ENCODE assay signal across 8 cellular contexts in the genomic region with DNA sequence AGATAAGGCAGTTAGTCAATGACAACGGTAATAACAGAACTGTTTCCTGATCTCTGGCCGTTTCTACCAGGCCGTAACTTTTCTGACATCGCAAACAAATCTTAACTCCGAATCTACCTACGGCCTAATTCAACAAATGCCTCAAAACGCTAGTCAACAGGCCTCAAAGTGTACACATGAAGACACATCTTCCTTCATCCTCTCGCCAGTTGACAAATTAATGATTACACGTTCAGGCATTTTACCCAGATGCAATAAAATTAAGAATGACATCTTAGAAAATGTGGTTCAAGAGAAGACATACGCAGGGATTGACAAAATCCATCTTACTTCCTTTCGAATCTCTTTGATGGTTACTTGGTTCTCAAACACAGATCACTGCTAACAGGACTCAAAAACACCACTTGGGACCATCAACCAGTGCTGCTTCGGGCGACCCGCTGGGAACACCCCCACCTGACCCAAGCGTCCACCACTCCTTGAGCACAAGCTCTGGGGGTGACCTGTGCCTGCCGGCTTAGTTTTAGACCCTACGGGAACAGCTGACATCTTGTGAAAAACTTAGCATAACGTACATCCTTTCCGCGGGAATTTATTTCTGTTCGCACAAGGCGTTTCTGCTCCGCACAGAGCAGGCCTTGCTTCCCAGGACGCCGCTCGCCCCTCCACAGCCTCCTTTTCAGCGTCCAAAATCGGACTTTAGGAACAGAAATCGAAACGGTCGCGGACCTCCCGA. TPM values are rescaled to one million over a fixed set of nuclear protein-coding genes. Genes with fewer than 3 reads are reported as not detected.
DNase-seq lines count a peak whose midpoint lies in the region; ATAC-seq and TF ChIP-seq lines count a peak whose summit lies in the region.

No MANE protein-coding gene starts in this region.

- H3K4me1 Mint-ChIP-seq in MCF 10A (ENCODE audit: insufficient read depth, unreplicated experiment), result peaks cover 14% of the 10 kb centered on the region

- no TSS peak for BruUV-seq in MCF 10A (replicated peaks; lab: Mats Ljungman, UMichigan)

- CTCF ChIA-PET in MCF 10A (lab: Yijun Ruan, JAX), result interaction anchor here (0.8 kb wide), 1 partner anchor 11 kb away, joined by 3 read pairs; no protein-coding TSS in a partner anchor

- H3K27ac Mint-ChIP-seq in MCF 10A (ENCODE audit: low read depth, unreplicated experiment), result peak overlapping the region; percentile 57

- TF ChIP-seq CTCF in MCF 10A (IDR thresholded peaks at IDR 0.05; ENCODE audit: unreplicated experiment), result no peak

- intact Hi-C loops in MCF 10A (cut with micrococcal nuclease), result loop anchor here (1.0 to 5.0 kb wide), 2 partner anchors 110 to 147 kb away; a partner anchor contains a TSS

- H3K4me3 Mint-ChIP-seq in MCF 10A (ENCODE audit: unreplicated experiment), result peak overlapping the region; percentile 83

- H3K36me3 ChIP-seq in skeletal muscle satellite cell (ENCODE audit: insufficient read depth, low read length), result no peaks in the 10 kb centered on the region

- no peaks in the 10 kb centered on the region for H3K4me1 ChIP-seq in skeletal muscle satellite cell (ENCODE audit: control insufficient read depth, insufficient read depth, low read length)

- no peaks in the 10 kb centered on the region for H3K9me3 ChIP-seq in skeletal muscle satellite cell (replicated peaks; ENCODE audit: low read length)

- H3K27me3 ChIP-seq in skeletal muscle satellite cell (ENCODE audit: control insufficient read depth, insufficient read depth, low read length), result peaks cover 7% of the 10 kb centered on the region

- no peaks in the 10 kb centered on the region for H3K9me3 Mint-ChIP-seq in MCF 10A (ENCODE audit: unreplicated experiment)

- H3K9ac ChIP-seq in skeletal muscle satellite cell (ENCODE audit: low read depth, low read length), result peak overlapping the region; percentile 82

- POLR2A ChIA-PET in MCF 10A (lab: Yijun Ruan, JAX), result interaction anchor here (0.6 to 4.6 kb wide), 11 partner anchors 9 to 374 kb away, joined by 3 to 25 read pairs (median 3); no protein-coding TSS in a partner anchor

- ATAC-seq in HG03066 (IDR thresholded peaks at IDR 0.05; ENCODE audit: low read depth, unreplicated experiment), result peak; percentile 5

- peak overlapping the region; percentile 88 for H3K4me2 ChIP-seq in skeletal muscle satellite cell (ENCODE audit: low read length)

- H3K36me3 Mint-ChIP-seq in MCF 10A (ENCODE audit: insufficient read depth, unreplicated experiment), result peaks cover 4% of the 10 kb centered on the region

- no peaks in the 10 kb centered on the region for H3K27me3 Mint-ChIP-seq in MCF 10A (ENCODE audit: insufficient read depth, unreplicated experiment)

- peak overlapping the region; percentile 83 for H3K4me3 ChIP-seq in skeletal muscle satellite cell (ENCODE audit: low read length)

- DNase-seq in NCI-H2196 (lab: John Stamatoyannopoulos, UW; ENCODE audit: unreplicated experiment) (peak; percentile 12), NCI-H2196 treated with DMSO at 0.1 percent for 48 hours (lab: John Stamatoyannopoulos, UW; ENCODE audit: unreplicated experiment) (no peak), T follicular helper cell (ENCODE audit: low read depth) (peak; percentile 7), MCF 10A (ENCODE audit: unreplicated experiment) (peak; percentile 24), iPS-NIHi7 (ENCODE audit: extremely low spot score) (peak; percentile 31), middle frontal gyrus (ENCODE audit: extremely low spot score, low spot score) (no peak)

RNA-seq across cellular contexts. Expression of a gene that starts 1.3 kb away (rescaled TPM):
- 11.5 and 11.8 TPM in 2 replicates for total RNA-seq in MCF 10A (2022)
- total RNA-seq in skeletal muscle satellite cell (2012; rRNA removed), result 3.9 and 5.1 TPM in 2 replicates

Comparison
In these comparisons a context has a peak if more than half of its experiments do, and no peak if none do; other contexts are left out.
1. DNase-seq: peak in NCI-H2196 (single experiment), T follicular helper cell (single experiment), MCF 10A (single experiment) and iPS-NIHi7 (single experiment); none in NCI-H2196 treated with DMSO at 0.1 percent for 48 hours (single experiment) and middle frontal gyrus (single experiment).